In genomic region chr4:170089274-170089742, GRCh38 we compare ENCODE assay signal across 8 cellular contexts. TPM values are rescaled to one million over a fixed set of nuclear protein-coding genes. Genes with fewer than 3 reads are reported as not detected.
A peak's percentile ranks its signal among the peaks of the same experiment; 100 is the strongest.
DNase-seq lines count a peak whose midpoint lies in the region; ATAC-seq and TF ChIP-seq lines count a peak whose summit lies in the region.

No MANE protein-coding gene starts in this region.

- ATAC-seq in GM19395 (IDR thresholded peaks at IDR 0.05; ENCODE audit: unreplicated experiment) (peak; percentile 28), right cardiac atrium (peak; percentile 19 to 52)
- peak; percentile 22 for ATAC-seq in activated naive CD8-positive, alpha-beta T cell treated with anti-CD3 and anti-CD28 coated beads, Interleukin-2, amount 50 U/mL, for 24 hours

- no peak for TF ChIP-seq POLR2A in prostate gland (IDR thresholded peaks at IDR 0.05)

- H3K4me1 Mint-ChIP-seq in activated naive CD8-positive, alpha-beta T cell treated with anti-CD3 and anti-CD28 coated beads, Interleukin-2, amount 50 U/mL, for 24 hours, result peaks cover 9% of the 10 kb centered on the region

- H3K4me3 Mint-ChIP-seq in activated naive CD8-positive, alpha-beta T cell treated with anti-CD3 and anti-CD28 coated beads, Interleukin-2, amount 50 U/mL, for 24 hours, result peak overlapping the region; percentile 67

- no peaks in the 10 kb centered on the region for H3K36me3 ChIP-seq in prostate gland

- no peaks in the 10 kb centered on the region for H3K27me3 ChIP-seq in right cardiac atrium (ENCODE audit: control insufficient read depth, insufficient read depth)
- H3K27me3 ChIP-seq in prostate gland (replicated peaks; ENCODE audit: insufficient read depth), result no peaks in the 10 kb centered on the region

- H3K27ac Mint-ChIP-seq in activated naive CD8-positive, alpha-beta T cell treated with anti-CD3 and anti-CD28 coated beads, Interleukin-2, amount 50 U/mL, for 24 hours, result no peak overlapping the region

- no peaks in the 10 kb centered on the region for H3K9me3 Mint-ChIP-seq in activated naive CD8-positive, alpha-beta T cell treated with anti-CD3 and anti-CD28 coated beads, Interleukin-2, amount 50 U/mL, for 24 hours

- H3K27ac ChIP-seq in right cardiac atrium (ENCODE audit: low read length), result peak overlapping the region; percentile 8
- H3K27ac ChIP-seq in prostate gland, result peak overlapping the region; percentile 68 to 80

- peak overlapping the region; percentile 66 for H3K4me3 ChIP-seq in AG09309 (ENCODE audit: control insufficient read depth, low read depth, low read length)
- peak overlapping the region; percentile 63 for H3K4me3 ChIP-seq in right cardiac atrium (ENCODE audit: low read length)
- H3K4me3 ChIP-seq in prostate gland, result peak overlapping the region; percentile 55 to 59

- DNase-seq in AG09309 (ENCODE audit: low read depth) (no peak), NCI-H1417 treated with DMSO at 0.1 percent for 48 hours (lab: John Stamatoyannopoulos, UW) (peak; percentile 35), right cardiac atrium (peak in 2 of 3 donors; percentile 28 to 46), prostate gland (ENCODE audit: low spot score) (no peak), NOMO-1 treated with dmso at 0.1 percent for 144 hours (lab: John Stamatoyannopoulos, UW; ENCODE audit: unreplicated experiment) (no peak), MV-4-11 (lab: John Stamatoyannopoulos, UW) (no peak)
- no peak for DNase-seq in activated naive CD8-positive, alpha-beta T cell treated with anti-CD3 and anti-CD28 coated beads, Interleukin-2, amount 50 U/mL, for 24 hours

- H3K27me3 Mint-ChIP-seq in activated naive CD8-positive, alpha-beta T cell treated with anti-CD3 and anti-CD28 coated beads, Interleukin-2, amount 50 U/mL, for 24 hours, result peaks cover 30% of the 10 kb centered on the region

- no peaks in the 10 kb centered on the region for H3K9me3 ChIP-seq in right cardiac atrium (ENCODE audit: control insufficient read depth, low read length)
- H3K9me3 ChIP-seq in prostate gland, result no peaks in the 10 kb centered on the region

- under 1% methylated on average over 21 of the region's 21 CpGs for WGBS in right cardiac atrium
- WGBS in prostate gland, result 0% methylated on average over 21 of the region's 21 CpGs

- TF ChIP-seq CTCF in AG09309 (IDR thresholded peaks at IDR 0.05; ENCODE audit: control insufficient read depth, insufficient read depth, low read depth, low read length, missing control alignments) (no peak), prostate gland (IDR thresholded peaks at IDR 0.05) (no peak)

- H3K36me3 Mint-ChIP-seq in activated naive CD8-positive, alpha-beta T cell treated with anti-CD3 and anti-CD28 coated beads, Interleukin-2, amount 50 U/mL, for 24 hours (ENCODE audit: low read depth), result no peaks in the 10 kb centered on the region

- no peaks in the 10 kb centered on the region for H3K4me1 ChIP-seq in right cardiac atrium (ENCODE audit: control insufficient read depth, insufficient read depth, low read length)
- no peaks in the 10 kb centered on the region for H3K4me1 ChIP-seq in prostate gland (replicated peaks)

- intact Hi-C loops in right cardiac atrium (cut with DNase I) (no loop called here), prostate gland (cut with DNase I) (no loop called here)

RNA-seq across cellular contexts. Expression of gene AADAT, which starts 0.4 kb away (rescaled TPM):
- 1 to 10 TPM; 2.0 to 2.1 (median 2.1) TPM for total RNA-seq in right cardiac atrium
- 1.5 TPM for polyA plus RNA-seq in right cardiac atrium
- 10 to 100 TPM; 16.2 to 31.2 TPM for total RNA-seq in prostate gland

Comparison
In these comparisons a context has a peak if more than half of its experiments do, and no peak if none do; other contexts are left out.
1. DNase-seq: peak in NCI-H1417 treated with DMSO at 0.1 percent for 48 hours (single experiment) and right cardiac atrium (2 of 3); none in AG09309 (single experiment), activated naive CD8-positive, alpha-beta T cell treated with anti-CD3 and anti-CD28 coated beads, Interleukin-2, amount 50 U/mL, for 24 hours (single experiment), prostate gland (single experiment), NOMO-1 treated with dmso at 0.1 percent for 144 hours (single experiment) and MV-4-11 (single experiment).
2. RNA of gene AADAT, which starts 0.4 kb away (total RNA-seq): 16.2 to 31.2 TPM in prostate gland; 2.0 to 2.1 TPM in right cardiac atrium; every median in the first group is over 4 times any median in the second.
3. Peak in every context shown above with its lines, with median percentiles within 50 percentile points of each other: H3K4me3 ChIP-seq and ATAC-seq.